ENCODE assay signal across 8 cellular contexts in genomic region chr12:108302471-108303311, GRCh38. TPM values are rescaled to one million over a fixed set of nuclear protein-coding genes. Genes with fewer than 3 reads are reported as not detected.
A peak's percentile ranks its signal among the peaks of the same experiment; 100 is the strongest.
DNase-seq lines count a peak whose midpoint lies in the region; ATAC-seq and TF ChIP-seq lines count a peak whose summit lies in the region.

No MANE protein-coding gene starts in this region.

- intact Hi-C loops in testis (cut with DNase I; ENCODE audit: low total_unique reads): no loop called here
- intact Hi-C loops in CD14-positive monocyte (cut with micrococcal nuclease): no loop called here

- no peak overlapping the region for H3K4me3 ChIP-seq in HUES48 (ENCODE audit: low read depth, low read length)
- H3K4me3 ChIP-seq in choroid plexus epithelial cell (ENCODE audit: low read depth, low read length): no peak overlapping the region
- no peak overlapping the region for H3K4me3 ChIP-seq in testis

- H3K27ac ChIP-seq in HUES48 (ENCODE audit: low read depth, low read length) (peak overlapping the region; percentile 39), testis (peak overlapping the region in 1 of 2 donors; percentile 88)

- H3K9ac ChIP-seq in HUES48 (ENCODE audit: low read depth, low read length): no peak overlapping the region

- H3K9me3 Mint-ChIP-seq in CD14-positive monocyte: peaks cover 0 to 2% (median 0%) of the 10 kb centered on the region in 7 donors
- no peaks in the 10 kb centered on the region for H3K9me3 Mint-ChIP-seq in activated T-helper 17 cell treated with anti-CD3 and anti-CD28 coated beads, Interleukin-2, amount 50 U/mL, for 72 hours

- H3K9me3 ChIP-seq in HUES48 (ENCODE audit: control insufficient read depth, insufficient read depth, low read length): no peaks in the 10 kb centered on the region
- H3K9me3 ChIP-seq in testis: no peaks in the 10 kb centered on the region

- no peak overlapping the region for H3K27ac Mint-ChIP-seq in CD14-positive monocyte
- H3K27ac Mint-ChIP-seq in activated T-helper 17 cell treated with anti-CD3 and anti-CD28 coated beads, Interleukin-2, amount 50 U/mL, for 72 hours: no peak overlapping the region

- TF ChIP-seq CTCF in choroid plexus epithelial cell (conservative IDR thresholded peaks at IDR 0.05; ENCODE audit: low read depth, low read length): peak; percentile 17
- TF ChIP-seq CTCF in testis (IDR thresholded peaks at IDR 0.05): no peak
- TF ChIP-seq CTCF in CD14-positive monocyte (IDR thresholded peaks at IDR 0.05): no peak

- H3K36me3 ChIP-seq in HUES48 (ENCODE audit: control insufficient read depth, insufficient read depth, low read length) (no peaks in the 10 kb centered on the region), testis (ENCODE audit: low read depth, missing control alignments) (no peaks in the 10 kb centered on the region)

- no peak for TF ChIP-seq POLR2A in testis (IDR thresholded peaks at IDR 0.05)

- H3K27me3 ChIP-seq in HUES48 (ENCODE audit: control insufficient read depth, insufficient read depth, low read length) (no peaks in the 10 kb centered on the region), testis (no peaks in the 10 kb centered on the region)

- H3K4me1 Mint-ChIP-seq in CD14-positive monocyte: peaks cover 64% of the 10 kb centered on the region
- peaks cover 14% of the 10 kb centered on the region for H3K4me1 Mint-ChIP-seq in activated T-helper 17 cell treated with anti-CD3 and anti-CD28 coated beads, Interleukin-2, amount 50 U/mL, for 72 hours

- peaks cover 2 to 6% of the 10 kb centered on the region in 2 donors for H3K36me3 Mint-ChIP-seq in CD14-positive monocyte
- H3K36me3 Mint-ChIP-seq in activated T-helper 17 cell treated with anti-CD3 and anti-CD28 coated beads, Interleukin-2, amount 50 U/mL, for 72 hours (ENCODE audit: low read depth): no peaks in the 10 kb centered on the region

- H3K4me3 Mint-ChIP-seq in CD14-positive monocyte: no peak overlapping the region
- H3K4me3 Mint-ChIP-seq in activated T-helper 17 cell treated with anti-CD3 and anti-CD28 coated beads, Interleukin-2, amount 50 U/mL, for 72 hours: no peak overlapping the region

- H3K4me1 ChIP-seq in HUES48 (ENCODE audit: control insufficient read depth, insufficient read depth, low read length) (peaks cover 17% of the 10 kb centered on the region), testis (peaks cover 41% of the 10 kb centered on the region)

- DNase-seq in choroid plexus epithelial cell (ENCODE audit: low read depth): peak; percentile 63
- no peak for DNase-seq in left lobe of liver (ENCODE audit: low spot score)
- peak; percentile 79 for DNase-seq in testis
- no peak for DNase-seq in CD14-positive monocyte (ENCODE audit: low spot score)
- DNase-seq in SKM-1 treated with dmso at 0.1 percent for 144 hours (lab: John Stamatoyannopoulos, UW; ENCODE audit: unreplicated experiment): no peak

- WGBS in testis, 2 donors: 26 to 48% methylated on average over 15 to 17 of the region's 17 CpGs

- ATAC-seq in left lobe of liver (peak; percentile 52), HG03025 (IDR thresholded peaks at IDR 0.05; ENCODE audit: low FRiP score, unreplicated experiment) (no peak)
- ATAC-seq in activated T-helper 17 cell treated with anti-CD3 and anti-CD28 coated beads, Interleukin-2, amount 50 U/mL, for 72 hours (replicated peaks): no peak

- H3K27me3 Mint-ChIP-seq in CD14-positive monocyte (ENCODE audit: low read depth in 3 of 3): peaks cover 10 to 15% (median 13%) of the 10 kb centered on the region in 3 donors
- H3K27me3 Mint-ChIP-seq in activated T-helper 17 cell treated with anti-CD3 and anti-CD28 coated beads, Interleukin-2, amount 50 U/mL, for 72 hours: peaks cover 25% of the 10 kb centered on the region

RNA-seq across cellular contexts. Expression of gene CMKLR1, which starts 36.4 kb away (rescaled TPM):
- total RNA-seq in left lobe of liver (3.8 TPM), testis (1 to 10 TPM; 2.4 to 4.8 TPM)
- polyA plus RNA-seq in testis (ENCODE audit: insufficient read depth, low read depth, low replicate concordance) (9.5 TPM), CD14-positive monocyte (1 to 10 TPM; 7.5 to 7.9 TPM)
- not detected for total RNA-seq in activated T-helper 17 cell treated with anti-CD3 and anti-CD28 coated beads, Interleukin-2, amount 50 U/mL, for 72 hours

Comparison
In these comparisons a context has a peak if more than half of its experiments do, and no peak if none do; other contexts are left out.
1. DNase-seq: peak in choroid plexus epithelial cell (single experiment) and testis (single experiment); none in left lobe of liver (single experiment), CD14-positive monocyte (single experiment) and SKM-1 treated with dmso at 0.1 percent for 144 hours (single experiment).